24 cellular contexts compared by ENCODE assay signal in genomic region chr14:66432334-66432733, GRCh38. TPM values are rescaled to one million over a fixed set of nuclear protein-coding genes. Genes with fewer than 3 reads are reported as not detected.
"Had no signal": no experiment of that assay in that cellular context is flagged by ENCODE, and none has a peak within 500 bp of the region (broad histone marks: within the 10 kb centered on the region; RNA-seq: fewer than 3 reads in every experiment).

No MANE protein-coding gene starts in this region.

- H3K4me1 ChIP-seq: Peyer's patch had no signal

- DNase-seq: activated B cell treated with CpG ODN at 0.5 μM for 24 hours; activated CD4-positive, alpha-beta memory T cell treated with anti-CD3 and anti-CD28 coated beads for 36 hours; activated CD4-positive, alpha-beta T cell treated with anti-CD3 and anti-CD28 coated beads for 1 hour; activated CD4-positive, alpha-beta T cell treated with anti-CD3 and anti-CD28 coated beads, Interleukin-2, amount 10 ng/mL, durations not matched to agents 24 days and 14 days; activated CD8-positive, alpha-beta memory T cell treated with anti-CD3 and anti-CD28 coated beads for 24 hours; activated effector memory CD4-positive, alpha-beta T cell treated with anti-CD3 and anti-CD28 coated beads, Interleukin-2, amount 50 U/mL, for 16 hours; activated naive CD4-positive, alpha-beta T cell treated with anti-CD3 and anti-CD28 coated beads for 36 hours; activated T-cell treated with anti-CD3 and anti-CD28 coated beads, Interleukin-2, amount 50 U/mL, for 4 hours; amygdala; KG1; NCI-H1048; NCI-H146; NCI-H187 treated with DMSO at 0.1 percent for 48 hours; NCI-H2081 treated with DMSO at 0.1 percent for 48 hours; NCI-H2171; NCI-H2227 treated with DMSO at 0.1 percent for 48 hours; NCI-H526 treated with DMSO at 0.1 percent for 48 hours; Peyer's patch; SHP77 had no signal

- ATAC-seq: activated T-cell treated with anti-CD3 and anti-CD28 coated beads, Interleukin-2, amount 50 U/mL, for 4 hours had no signal

- H3K9me3 ChIP-seq: Peyer's patch had no signal

- H3K4me3 ChIP-seq: Peyer's patch had no signal

- H3K27me3 ChIP-seq: Peyer's patch had no signal

- H3K36me3 ChIP-seq: Peyer's patch had no signal

- H3K27ac ChIP-seq: Peyer's patch had no signal

- FAIRE-seq: astrocyte had no signal

RNA-seq across cellular contexts. Expression of gene CCDC196, which starts 53.8 kb away (rescaled TPM):
- total RNA-seq: activated B cell treated with CpG ODN at 0.5 μM for 24 hours; activated CD4-positive, alpha-beta memory T cell treated with anti-CD3 and anti-CD28 coated beads for 36 hours; activated CD4-positive, alpha-beta T cell treated with anti-CD3 and anti-CD28 coated beads, Interleukin-2, amount 10 ng/mL, durations not matched to agents 24 days and 14 days; activated naive CD4-positive, alpha-beta T cell treated with anti-CD3 and anti-CD28 coated beads for 36 hours; activated T-cell treated with anti-CD3 and anti-CD28 coated beads, Interleukin-2, amount 50 U/mL, for 4 hours; astrocyte; LHCN-M2; M059J; NCI-H460; Peyer's patch; SK-MEL-5 had no signal
